In genomic region chr21:33491373-33492102, GRCh38 we compare ENCODE assay signal across 8 cellular contexts. TPM values are rescaled to one million over a fixed set of nuclear protein-coding genes. Genes with fewer than 3 reads are reported as not detected.
A peak's percentile ranks its signal among the peaks of the same experiment; 100 is the strongest.
DNase-seq lines count a peak whose midpoint lies in the region; ATAC-seq and TF ChIP-seq lines count a peak whose summit lies in the region.

A gene with protein sequence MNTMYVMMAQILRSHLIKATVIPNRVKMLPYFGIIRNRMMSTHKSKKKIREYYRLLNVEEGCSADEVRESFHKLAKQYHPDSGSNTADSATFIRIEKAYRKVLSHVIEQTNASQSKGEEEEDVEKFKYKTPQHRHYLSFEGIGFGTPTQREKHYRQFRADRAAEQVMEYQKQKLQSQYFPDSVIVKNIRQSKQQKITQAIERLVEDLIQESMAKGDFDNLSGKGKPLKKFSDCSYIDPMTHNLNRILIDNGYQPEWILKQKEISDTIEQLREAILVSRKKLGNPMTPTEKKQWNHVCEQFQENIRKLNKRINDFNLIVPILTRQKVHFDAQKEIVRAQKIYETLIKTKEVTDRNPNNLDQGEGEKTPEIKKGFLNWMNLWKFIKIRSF (minus strand): TSS chr21:33491716. CDS start chr21:33489393, 2,323 bp downstream.

- H3K36me3 ChIP-seq in spleen, result no peaks in the 10 kb centered on the region

- H3K4me1 ChIP-seq in spleen, result peaks cover 5 to 20% (median 17%) of the 10 kb centered on the region in 6 donors

- H3K27me3 Mint-ChIP-seq in WTC11 (ENCODE audit: low read depth) (peaks cover 3% of the 10 kb centered on the region; the same call in 1 of the 2 replicates), immature natural killer cell (ENCODE audit: low read depth in 3 of 3) (peaks cover 0 to 4% (median 3%) of the 10 kb centered on the region in 3 donors)

- WGBS in spleen, 5 donors, result 0 to 1% (median 1%) methylated on average over 36 to 52 of the region's 52 CpGs

- ATAC-seq in GM18873 (IDR thresholded peaks at IDR 0.05; ENCODE audit: low FRiP score, unreplicated experiment) (peak; percentile 94), HG03135 (IDR thresholded peaks at IDR 0.05; ENCODE audit: unreplicated experiment) (peak; percentile 97), WTC11 (peak; percentile 96)

- H3K4me1 Mint-ChIP-seq in WTC11 (peaks cover 21% of the 10 kb centered on the region), immature natural killer cell (peaks cover 10 to 15% of the 10 kb centered on the region in 2 donors)

- H3K27me3 ChIP-seq in AG04450 (ENCODE audit: control insufficient read depth, insufficient read depth, low read length) (peaks cover 4% of the 10 kb centered on the region), spleen (replicated peaks in 1 of 7) (no peaks in the 10 kb centered on the region)

- CTCF ChIA-PET in AG04450 (lab: Charles Lee), result interaction anchor here (1.4 kb wide), 1 partner anchor 114 kb away, joined by 7 read pairs; no protein-coding TSS in a partner anchor
- CTCF ChIA-PET in WTC11 (lab: Charles Lee), result interaction anchor here (0.6 to 2.5 kb wide), 8 partner anchors 10 to 219 kb away, joined by 3 to 14 read pairs (median 4); partner anchors contain the start of genes IFNAR1 and TMEM50B

- DNase-seq in AG04450 (ENCODE audit: low read depth, low spot score), result peak; percentile 80
- DNase-seq in NCI-H2227 (lab: John Stamatoyannopoulos, UW; ENCODE audit: unreplicated experiment), result peak; percentile 98
- peak; percentile 97 for DNase-seq in WTC11 (ENCODE audit: low spot score)
- peak; percentile 67 to 98 (median 92) for DNase-seq in caudate nucleus (lab: John Stamatoyannopoulos, UW)
- peak; percentile 95 to 96 (median 96) for DNase-seq in immature natural killer cell
- DNase-seq in spleen, result peak; percentile 96

- H3K4me3 ChIP-seq in AG04450 (ENCODE audit: low read depth, low read length) (peak within 1 kb of the TSS; percentile 96), spleen (peak within 1 kb of the TSS; percentile 63 to 95 (median 80))

- H3K36me3 Mint-ChIP-seq in WTC11, result peaks cover 12% of the 10 kb centered on the region
- H3K36me3 Mint-ChIP-seq in immature natural killer cell, result no peaks in the 10 kb centered on the region

- no peak for TF ChIP-seq POLR2A in spleen (IDR thresholded peaks at IDR 0.05)

- intact Hi-C loops in spleen (cut with DNase I; ENCODE audit: low total_unique reads), result no loop called here

- H3K27ac ChIP-seq in AG04450 (ENCODE audit: low read depth, low read length) (no peak within 1 kb of the TSS), caudate nucleus (ENCODE audit: low read depth, low read length) (peak within 1 kb of the TSS; percentile 94), spleen (peak within 1 kb of the TSS; percentile 44 to 89 (median 82))

- no peaks in the 10 kb centered on the region for H3K9me3 Mint-ChIP-seq in WTC11
- H3K9me3 Mint-ChIP-seq in immature natural killer cell, result no peaks in the 10 kb centered on the region

- peak within 1 kb of the TSS; percentile 86 for H3K27ac Mint-ChIP-seq in WTC11
- peak within 1 kb of the TSS; percentile 59 to 94 (median 88) for H3K27ac Mint-ChIP-seq in immature natural killer cell

- H3K4me3 Mint-ChIP-seq in WTC11, result peak within 1 kb of the TSS; percentile 90
- peak within 1 kb of the TSS; percentile 87 to 95 (median 91) for H3K4me3 Mint-ChIP-seq in immature natural killer cell

- H3K9me3 ChIP-seq in AG04450 (ENCODE audit: control insufficient read depth, insufficient read depth, low read length) (no peaks in the 10 kb centered on the region; the same call in 1 of the 2 replicates), spleen (no peaks in the 10 kb centered on the region)

- TF ChIP-seq CTCF in AG04450 (IDR thresholded peaks at IDR 0.05; ENCODE audit: low read depth, low read length) (no peak), WTC11 (IDR thresholded peaks at IDR 0.05) (no peak), spleen (IDR thresholded peaks at IDR 0.05 in 8 of 11, conservative IDR thresholded peaks at IDR 0.05 in 3 of 11) (no peak)

- POLR2A ChIA-PET in AG04450 (lab: Yijun Ruan, JAX) (interaction anchor here (1.2 to 1.6 kb wide), 2 partner anchors 11 to 97 kb away, joined by 4 to 64 read pairs; partner anchors contain the start of genes DONSON and TMEM50B), WTC11 (lab: Charles Lee) (interaction anchor here (0.8 to 1.7 kb wide), 2 partner anchors 12 to 97 kb away, joined by 3 to 15 read pairs; partner anchors contain the start of genes DONSON and TMEM50B)

TF ChIP-seq in WTC11, 78 proteins besides CTCF, POLR2A, EP300 and RAD21 (continues in another document):
- TF ChIP-seq, protein P1, sequence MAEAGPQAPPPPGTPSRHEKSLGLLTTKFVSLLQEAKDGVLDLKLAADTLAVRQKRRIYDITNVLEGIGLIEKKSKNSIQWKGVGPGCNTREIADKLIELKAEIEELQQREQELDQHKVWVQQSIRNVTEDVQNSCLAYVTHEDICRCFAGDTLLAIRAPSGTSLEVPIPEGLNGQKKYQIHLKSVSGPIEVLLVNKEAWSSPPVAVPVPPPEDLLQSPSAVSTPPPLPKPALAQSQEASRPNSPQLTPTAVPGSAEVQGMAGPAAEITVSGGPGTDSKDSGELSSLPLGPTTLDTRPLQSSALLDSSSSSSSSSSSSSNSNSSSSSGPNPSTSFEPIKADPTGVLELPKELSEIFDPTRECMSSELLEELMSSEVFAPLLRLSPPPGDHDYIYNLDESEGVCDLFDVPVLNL (CRISPR knock-in tag; IDR thresholded peaks at IDR 0.05; ENCODE audit: borderline replicate concordance, low read depth), result no peak
- TF ChIP-seq GABPB1 (CRISPR knock-in tag; IDR thresholded peaks at IDR 0.05) (peak; percentile 78), FOXP4 (CRISPR knock-in tag; IDR thresholded peaks at IDR 0.05) (0 out of 2 replicates have a peak, but pooled peaks have one; percentile 80), MAX (CRISPR knock-in tag; IDR thresholded peaks at IDR 0.05) (peak; percentile 83), RORB (CRISPR knock-in tag; IDR thresholded peaks at IDR 0.05) (no peak), IRF2 (CRISPR knock-in tag; IDR thresholded peaks at IDR 0.05; ENCODE audit: borderline replicate concordance, low read depth) (no peak), ELF4 (CRISPR knock-in tag; IDR thresholded peaks at IDR 0.05; ENCODE audit: low read depth) (no peak), SP1 (CRISPR knock-in tag; conservative IDR thresholded peaks at IDR 0.05) (peak; percentile 87), FOXK1 (CRISPR knock-in tag; IDR thresholded peaks at IDR 0.05) (0 out of 2 replicates have a peak, but pooled peaks have one; percentile 6), CREM (CRISPR knock-in tag; IDR thresholded peaks at IDR 0.05) (0 out of 2 replicates have a peak, but pooled peaks have one; percentile 51), GRHL2 (CRISPR knock-in tag; IDR thresholded peaks at IDR 0.05; ENCODE audit: insufficient replicate concordance, severe bottlenecking) (no peak), TEAD1 (CRISPR knock-in tag; IDR thresholded peaks at IDR 0.05) (0 out of 2 replicates have a peak, but pooled peaks have one; percentile 55), CREB1 (CRISPR knock-in tag; IDR thresholded peaks at IDR 0.05) (no peak)
- TF ChIP-seq, protein P2, sequence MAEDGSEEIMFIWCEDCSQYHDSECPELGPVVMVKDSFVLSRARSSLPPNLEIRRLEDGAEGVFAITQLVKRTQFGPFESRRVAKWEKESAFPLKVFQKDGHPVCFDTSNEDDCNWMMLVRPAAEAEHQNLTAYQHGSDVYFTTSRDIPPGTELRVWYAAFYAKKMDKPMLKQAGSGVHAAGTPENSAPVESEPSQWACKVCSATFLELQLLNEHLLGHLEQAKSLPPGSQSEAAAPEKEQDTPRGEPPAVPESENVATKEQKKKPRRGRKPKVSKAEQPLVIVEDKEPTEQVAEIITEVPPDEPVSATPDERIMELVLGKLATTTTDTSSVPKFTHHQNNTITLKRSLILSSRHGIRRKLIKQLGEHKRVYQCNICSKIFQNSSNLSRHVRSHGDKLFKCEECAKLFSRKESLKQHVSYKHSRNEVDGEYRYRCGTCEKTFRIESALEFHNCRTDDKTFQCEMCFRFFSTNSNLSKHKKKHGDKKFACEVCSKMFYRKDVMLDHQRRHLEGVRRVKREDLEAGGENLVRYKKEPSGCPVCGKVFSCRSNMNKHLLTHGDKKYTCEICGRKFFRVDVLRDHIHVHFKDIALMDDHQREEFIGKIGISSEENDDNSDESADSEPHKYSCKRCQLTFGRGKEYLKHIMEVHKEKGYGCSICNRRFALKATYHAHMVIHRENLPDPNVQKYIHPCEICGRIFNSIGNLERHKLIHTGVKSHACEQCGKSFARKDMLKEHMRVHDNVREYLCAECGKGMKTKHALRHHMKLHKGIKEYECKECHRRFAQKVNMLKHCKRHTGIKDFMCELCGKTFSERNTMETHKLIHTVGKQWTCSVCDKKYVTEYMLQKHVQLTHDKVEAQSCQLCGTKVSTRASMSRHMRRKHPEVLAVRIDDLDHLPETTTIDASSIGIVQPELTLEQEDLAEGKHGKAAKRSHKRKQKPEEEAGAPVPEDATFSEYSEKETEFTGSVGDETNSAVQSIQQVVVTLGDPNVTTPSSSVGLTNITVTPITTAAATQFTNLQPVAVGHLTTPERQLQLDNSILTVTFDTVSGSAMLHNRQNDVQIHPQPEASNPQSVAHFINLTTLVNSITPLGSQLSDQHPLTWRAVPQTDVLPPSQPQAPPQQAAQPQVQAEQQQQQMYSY (CRISPR knock-in tag; IDR thresholded peaks at IDR 0.05), result 0 out of 2 replicates have a peak, but pooled peaks have one; percentile 19

RNA-seq across cellular contexts. Expression of the gene that starts here (rescaled TPM):
- polyA plus RNA-seq in AG04450 (2011; rRNA removed), result 1.3 and 1.9 TPM in 2 replicates
- polyA minus RNA-seq in AG04450 (2011; rRNA and poly(A)+ RNA removed), result 0.69 and 0.78 TPM in 2 replicates
- 2.6 to 4.0 TPM (median 3.5 TPM) in 3 replicates for total RNA-seq in WTC11 (2021)
- under 1 TPM in 1 of 3 donors, not detected in 2; 1.00 TPM for polyA plus RNA-seq in immature natural killer cell
- total RNA-seq in spleen, result 1 to 10 TPM in 5 of 7 donors, under 1 TPM in 2; 0.42 to 4.6 (median 2.1) TPM
- 1 to 10 TPM in 1 of 3 donors, under 1 TPM in 2; 0.86 to 1.2 (median 0.87) TPM for polyA plus RNA-seq in spleen

Comparison
In these comparisons a context has a peak if more than half of its experiments do, and no peak if none do; other contexts are left out.
1. Peak in DNase-seq in immature natural killer cell; RNA of the gene not detected or under 1 TPM.